14 cellular contexts compared by ENCODE assay signal in the genomic region with DNA sequence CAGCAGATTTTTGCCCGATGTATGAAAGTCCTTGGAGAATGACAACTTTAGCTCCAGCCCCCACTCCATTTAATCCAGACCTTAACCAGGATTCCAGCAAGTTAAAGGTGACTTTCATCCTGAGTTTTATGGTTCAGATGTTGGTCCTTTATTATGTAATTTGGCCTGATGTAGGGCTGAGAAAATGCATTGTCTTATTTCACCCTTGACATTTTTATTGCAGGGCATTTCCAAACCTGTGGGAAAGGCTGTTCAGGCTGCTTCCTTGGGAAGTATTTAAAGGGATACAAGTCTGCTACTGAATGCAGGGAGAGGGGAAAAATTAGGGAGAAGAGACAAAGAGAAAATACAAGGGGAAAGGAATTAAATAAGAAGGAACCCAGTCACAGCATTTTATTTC.
"Had no signal": no experiment of that assay in that cellular context is flagged by ENCODE, and none has a peak within 500 bp of the region (broad histone marks: within the 10 kb centered on the region; RNA-seq: fewer than 3 reads in every experiment).

No MANE protein-coding gene starts in this region.

- H3K27ac ChIP-seq: esophagus squamous epithelium, foreskin keratinocyte, psoas muscle, right lobe of liver, tibial artery, upper lobe of left lung, vagina had no signal

- H3K4me3 ChIP-seq: esophagus squamous epithelium, psoas muscle, right lobe of liver, tibial artery, upper lobe of left lung, vagina had no signal

- H3K36me3 ChIP-seq: esophagus squamous epithelium, right lobe of liver, tibial artery, upper lobe of left lung, vagina had no signal

- H3K9me3 ChIP-seq: right lobe of liver had no signal

- H3K4me1 ChIP-seq: esophagus squamous epithelium, foreskin keratinocyte, psoas muscle, right lobe of liver, tibial artery, upper lobe of left lung, vagina had no signal

- H3K27me3 ChIP-seq: esophagus squamous epithelium, foreskin keratinocyte, right lobe of liver, tibial artery, upper lobe of left lung, vagina had no signal

- DNase-seq: effector memory CD4-positive, alpha-beta T cell; esophagus squamous epithelium; foreskin keratinocyte; occipital lobe; psoas muscle; retina; right lobe of liver; stimulated activated CD4-positive, alpha-beta T cell treated with anti-CD3 and anti-CD28 coated beads, Interleukin-4, amount 100 ng/mL, for 24 hours; tibial artery had no signal

- ATAC-seq: foreskin keratinocyte; left lobe of liver; natural killer cell treated with Interleukin-12 subunit alpha and Interleukin-12 subunit beta and Interleukin-15 and Interleukin-18, amount 100 ng/mL, for 72 hours; psoas muscle; right lobe of liver; stimulated activated memory B cell treated with anti-CD40 and anti-IgM and Interleukin-4, amounts not matched to agents 10 μg/mL and 1 μg/mL and 100 μg/mL, for 72 hours had no signal
